9 cellular contexts compared by ENCODE assay signal in genomic region chr17:75822119-75822799, GRCh38. TPM values are rescaled to one million over a fixed set of nuclear protein-coding genes. Genes with fewer than 3 reads are reported as not detected.
DNase-seq lines count a peak whose midpoint lies in the region; ATAC-seq, FAIRE-seq and TF ChIP-seq lines count a peak whose summit lies in the region.
"Had no signal": no experiment of that assay in that cellular context is flagged by ENCODE, and none has a peak within 500 bp of the region (broad histone marks: within the 10 kb centered on the region; RNA-seq: fewer than 3 reads in every experiment).

No MANE protein-coding gene starts in this region.

- no peaks in the 10 kb centered on the region for H3K27me3 Mint-ChIP-seq in WTC11 (ENCODE audit: low read depth)
- H3K27me3 Mint-ChIP-seq: activated B cell treated with CpG ODN at 0.5 μM for 24 hours had no signal

- H3K27ac ChIP-seq in gastroesophageal sphincter = peak overlapping the region in 3 of 4 donors; percentile 2 to 52 (median 31)
- H3K27ac ChIP-seq in uterus = peak overlapping the region; percentile 29 to 35

- peaks cover 4% of the 10 kb centered on the region; the same call in 1 of the 2 replicates for H3K4me1 Mint-ChIP-seq in WTC11

- H3K9me3 Mint-ChIP-seq in WTC11 = no peaks in the 10 kb centered on the region
- H3K9me3 Mint-ChIP-seq: activated B cell treated with CpG ODN at 0.5 μM for 24 hours had no signal

- no peak for TF ChIP-seq EP300 in gastroesophageal sphincter (IDR thresholded peaks at IDR 0.05)

- no peaks in the 10 kb centered on the region for H3K27me3 ChIP-seq in gastroesophageal sphincter
- H3K27me3 ChIP-seq in uterus = no peaks in the 10 kb centered on the region

- 74% methylated on average over 4 of the region's 18 CpGs; no CpG with 5 or more reads in 1 of the 2 donors for WGBS in gastroesophageal sphincter (ENCODE audit: low coverage in 1 of 2), 2 donors

- H3K9me3 ChIP-seq in gastroesophageal sphincter (no peaks in the 10 kb centered on the region), uterus (no peaks in the 10 kb centered on the region)

- no peak for TF ChIP-seq CTCF in WTC11 (IDR thresholded peaks at IDR 0.05)
- TF ChIP-seq CTCF in gastroesophageal sphincter (IDR thresholded peaks at IDR 0.05) = no peak
- TF ChIP-seq CTCF in uterus (IDR thresholded peaks at IDR 0.05) = no peak

- H3K27ac Mint-ChIP-seq in WTC11 = peak overlapping the region; percentile 57; the same call in 1 of the 2 replicates
- H3K27ac Mint-ChIP-seq: activated B cell treated with CpG ODN at 0.5 μM for 24 hours had no signal

- TF ChIP-seq POLR2A in gastroesophageal sphincter (IDR thresholded peaks at IDR 0.05) (no peak), uterus (IDR thresholded peaks at IDR 0.05) (no peak), H54 (IDR thresholded peaks at IDR 0.05; ENCODE audit: low read depth, low read length) (no peak)

- H3K4me3 Mint-ChIP-seq in WTC11 = no peak overlapping the region
- H3K4me3 Mint-ChIP-seq: activated B cell treated with CpG ODN at 0.5 μM for 24 hours had no signal

- DNase-seq in stimulated activated CD4-positive, alpha-beta T cell treated with anti-CD3 and anti-CD28 coated beads, Interleukin-15, amount 100 ng/mL, for 24 hours = peak; percentile 51
- DNase-seq in stimulated activated CD4-positive, alpha-beta T cell treated with anti-CD3 and anti-CD28 coated beads, Interleukin-2, amount 100 ng/mL, for 48 hours = no peak
- DNase-seq in WTC11 (ENCODE audit: low spot score) (no peak), uterus (peak; percentile 47 to 57), head of caudate nucleus (no peak), H54 (ENCODE audit: insufficient read length, low spot score) (no peak)
- DNase-seq: activated B cell treated with CpG ODN at 0.5 μM for 24 hours had no signal

- no peak for ATAC-seq in WTC11
- ATAC-seq in gastroesophageal sphincter = no peak
- no peak for ATAC-seq in HG03342 (IDR thresholded peaks at IDR 0.05; ENCODE audit: unreplicated experiment)

- no peak for FAIRE-seq in H54 (lab: Jason Lieb, UNC)

- peaks cover 38% of the 10 kb centered on the region for H3K36me3 Mint-ChIP-seq in WTC11

- POLR2A ChIA-PET in WTC11 (lab: Charles Lee) = no interaction called here

- intact Hi-C loops in uterus (cut with DNase I; ENCODE audit: low total_unique reads) = no loop called here
- intact Hi-C loops in head of caudate nucleus (cut with DNase I) = no loop called here

- CTCF ChIA-PET in WTC11 (lab: Charles Lee) = interaction anchor here (1.1 to 1.4 kb wide), 3 partner anchors 8 to 72 kb away, joined by 3 to 6 read pairs (median 6); partner anchors contain the start of gene WBP2

- H3K36me3 ChIP-seq in gastroesophageal sphincter (peaks cover 0 to 93% of the 10 kb centered on the region in 2 donors), uterus (no peaks in the 10 kb centered on the region)

- H3K4me3 ChIP-seq in gastroesophageal sphincter (no peak overlapping the region), uterus (no peak overlapping the region)

- H3K4me1 ChIP-seq in gastroesophageal sphincter (peaks cover 0 to 34% (median 6%) of the 10 kb centered on the region in 3 donors), uterus (peaks cover 0 to 5% of the 10 kb centered on the region in 2 donors)

TF ChIP-seq in WTC11, 78 proteins besides CTCF, POLR2A, EP300 and RAD21:
- TF ChIP-seq FOXJ3 (CRISPR knock-in tag; IDR thresholded peaks at IDR 0.05; ENCODE audit: borderline replicate concordance) (no peak), ZNF671 (CRISPR knock-in tag; IDR thresholded peaks at IDR 0.05) (no peak), TEAD4 (CRISPR knock-in tag; IDR thresholded peaks at IDR 0.05) (no peak), SMAD4 (CRISPR knock-in tag; IDR thresholded peaks at IDR 0.05) (no peak), ZNF263 (CRISPR knock-in tag; IDR thresholded peaks at IDR 0.05; ENCODE audit: low read depth) (no peak), MYBL2 (CRISPR knock-in tag; IDR thresholded peaks at IDR 0.05) (no peak), ELF4 (CRISPR knock-in tag; IDR thresholded peaks at IDR 0.05; ENCODE audit: low read depth) (no peak), MXD4 (CRISPR knock-in tag; IDR thresholded peaks at IDR 0.05; ENCODE audit: borderline replicate concordance) (no peak), ZNF232 (CRISPR knock-in tag; IDR thresholded peaks at IDR 0.05) (no peak), IRF2 (CRISPR knock-in tag; IDR thresholded peaks at IDR 0.05; ENCODE audit: borderline replicate concordance, low read depth) (no peak), SMAD3 (CRISPR knock-in tag; IDR thresholded peaks at IDR 0.05; ENCODE audit: borderline replicate concordance) (no peak), NFYB (CRISPR knock-in tag; conservative IDR thresholded peaks at IDR 0.05; ENCODE audit: low read depth) (no peak)
- TF ChIP-seq, protein P1, sequence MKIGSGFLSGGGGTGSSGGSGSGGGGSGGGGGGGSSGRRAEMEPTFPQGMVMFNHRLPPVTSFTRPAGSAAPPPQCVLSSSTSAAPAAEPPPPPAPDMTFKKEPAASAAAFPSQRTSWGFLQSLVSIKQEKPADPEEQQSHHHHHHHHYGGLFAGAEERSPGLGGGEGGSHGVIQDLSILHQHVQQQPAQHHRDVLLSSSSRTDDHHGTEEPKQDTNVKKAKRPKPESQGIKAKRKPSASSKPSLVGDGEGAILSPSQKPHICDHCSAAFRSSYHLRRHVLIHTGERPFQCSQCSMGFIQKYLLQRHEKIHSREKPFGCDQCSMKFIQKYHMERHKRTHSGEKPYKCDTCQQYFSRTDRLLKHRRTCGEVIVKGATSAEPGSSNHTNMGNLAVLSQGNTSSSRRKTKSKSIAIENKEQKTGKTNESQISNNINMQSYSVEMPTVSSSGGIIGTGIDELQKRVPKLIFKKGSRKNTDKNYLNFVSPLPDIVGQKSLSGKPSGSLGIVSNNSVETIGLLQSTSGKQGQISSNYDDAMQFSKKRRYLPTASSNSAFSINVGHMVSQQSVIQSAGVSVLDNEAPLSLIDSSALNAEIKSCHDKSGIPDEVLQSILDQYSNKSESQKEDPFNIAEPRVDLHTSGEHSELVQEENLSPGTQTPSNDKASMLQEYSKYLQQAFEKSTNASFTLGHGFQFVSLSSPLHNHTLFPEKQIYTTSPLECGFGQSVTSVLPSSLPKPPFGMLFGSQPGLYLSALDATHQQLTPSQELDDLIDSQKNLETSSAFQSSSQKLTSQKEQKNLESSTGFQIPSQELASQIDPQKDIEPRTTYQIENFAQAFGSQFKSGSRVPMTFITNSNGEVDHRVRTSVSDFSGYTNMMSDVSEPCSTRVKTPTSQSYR (CRISPR knock-in tag; IDR thresholded peaks at IDR 0.05) = no peak
- TF ChIP-seq, protein P2, sequence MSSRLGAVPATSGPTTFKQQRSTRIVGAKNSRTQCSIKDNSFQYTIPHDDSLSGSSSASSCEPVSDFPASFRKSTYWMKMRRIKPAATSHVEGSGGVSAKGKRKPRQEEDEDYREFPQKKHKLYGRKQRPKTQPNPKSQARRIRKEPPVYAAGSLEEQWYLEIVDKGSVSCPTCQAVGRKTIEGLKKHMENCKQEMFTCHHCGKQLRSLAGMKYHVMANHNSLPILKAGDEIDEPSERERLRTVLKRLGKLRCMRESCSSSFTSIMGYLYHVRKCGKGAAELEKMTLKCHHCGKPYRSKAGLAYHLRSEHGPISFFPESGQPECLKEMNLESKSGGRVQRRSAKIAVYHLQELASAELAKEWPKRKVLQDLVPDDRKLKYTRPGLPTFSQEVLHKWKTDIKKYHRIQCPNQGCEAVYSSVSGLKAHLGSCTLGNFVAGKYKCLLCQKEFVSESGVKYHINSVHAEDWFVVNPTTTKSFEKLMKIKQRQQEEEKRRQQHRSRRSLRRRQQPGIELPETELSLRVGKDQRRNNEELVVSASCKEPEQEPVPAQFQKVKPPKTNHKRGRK (CRISPR knock-in tag; IDR thresholded peaks at IDR 0.05; ENCODE audit: borderline replicate concordance) = no peak
- TF ChIP-seq, protein P3, sequence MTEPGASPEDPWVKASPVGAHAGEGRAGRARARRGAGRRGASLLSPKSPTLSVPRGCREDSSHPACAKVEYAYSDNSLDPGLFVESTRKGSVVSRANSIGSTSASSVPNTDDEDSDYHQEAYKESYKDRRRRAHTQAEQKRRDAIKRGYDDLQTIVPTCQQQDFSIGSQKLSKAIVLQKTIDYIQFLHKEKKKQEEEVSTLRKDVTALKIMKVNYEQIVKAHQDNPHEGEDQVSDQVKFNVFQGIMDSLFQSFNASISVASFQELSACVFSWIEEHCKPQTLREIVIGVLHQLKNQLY (CRISPR knock-in tag; IDR thresholded peaks at IDR 0.05) = no peak
- TF ChIP-seq, protein P4, sequence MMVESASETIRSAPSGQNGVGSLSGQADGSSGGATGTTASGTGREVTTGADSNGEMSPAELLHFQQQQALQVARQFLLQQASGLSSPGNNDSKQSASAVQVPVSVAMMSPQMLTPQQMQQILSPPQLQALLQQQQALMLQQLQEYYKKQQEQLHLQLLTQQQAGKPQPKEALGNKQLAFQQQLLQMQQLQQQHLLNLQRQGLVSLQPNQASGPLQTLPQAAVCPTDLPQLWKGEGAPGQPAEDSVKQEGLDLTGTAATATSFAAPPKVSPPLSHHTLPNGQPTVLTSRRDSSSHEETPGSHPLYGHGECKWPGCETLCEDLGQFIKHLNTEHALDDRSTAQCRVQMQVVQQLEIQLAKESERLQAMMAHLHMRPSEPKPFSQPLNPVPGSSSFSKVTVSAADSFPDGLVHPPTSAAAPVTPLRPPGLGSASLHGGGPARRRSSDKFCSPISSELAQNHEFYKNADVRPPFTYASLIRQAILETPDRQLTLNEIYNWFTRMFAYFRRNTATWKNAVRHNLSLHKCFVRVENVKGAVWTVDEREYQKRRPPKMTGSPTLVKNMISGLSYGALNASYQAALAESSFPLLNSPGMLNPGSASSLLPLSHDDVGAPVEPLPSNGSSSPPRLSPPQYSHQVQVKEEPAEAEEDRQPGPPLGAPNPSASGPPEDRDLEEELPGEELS (CRISPR knock-in tag; IDR thresholded peaks at IDR 0.05) = no peak
TF ChIP-seq in WTC11: peak in this region for 0.

RNA-seq across cellular contexts. Expression of gene UNC13D, which starts 21.9 kb away (rescaled TPM):
- total RNA-seq in WTC11 (2021) (12.1 to 13.8 TPM (median 13.1 TPM) in 3 replicates), gastroesophageal sphincter (10 to 100 TPM in 1 of 4 donors, 1 to 10 TPM in 3; 2.6 to 10.8 (median 5.6) TPM), uterus (10 to 100 TPM in 2 of 4 donors, 1 to 10 TPM in 2; 1.2 to 32.7 (median 11.8) TPM)

RNA-seq across cellular contexts. Expression of gene WBP2, which starts 32.9 kb away (rescaled TPM):
- total RNA-seq in WTC11 (2021) (64.3 to 69.4 TPM (median 68.8 TPM) in 3 replicates), gastroesophageal sphincter (10 to 100 TPM; 50.0 to 83.9 (median 57.6) TPM), uterus (100 to 1,000 TPM in 1 of 4 donors, 10 to 100 TPM in 3; 19.7 to 115 (median 34.5) TPM)

RNA-seq across cellular contexts. Expression of gene UNK, which starts 37.7 kb away (rescaled TPM):
- total RNA-seq in WTC11 (2021) (35.0 to 37.8 TPM (median 35.4 TPM) in 3 replicates), gastroesophageal sphincter (10 to 100 TPM in 3 of 4 donors, 1 to 10 TPM in 1; 9.8 to 41.6 (median 21.0) TPM), uterus (10 to 100 TPM in 3 of 4 donors, 1 to 10 TPM in 1; 6.9 to 69.7 (median 45.5) TPM)

RNA-seq across cellular contexts. Expression of gene TRIM47, which starts 56.1 kb away (rescaled TPM):
- 4.4 to 10.0 TPM (median 6.8 TPM) in 3 replicates for total RNA-seq in WTC11 (2021)
- total RNA-seq in gastroesophageal sphincter = 100 to 1,000 TPM in 1 of 4 donors, 10 to 100 TPM in 3; 21.0 to 146 (median 40.8) TPM
- total RNA-seq in uterus = 10 to 100 TPM in 3 of 4 donors, 1 to 10 TPM in 1; 6.8 to 70.1 (median 19.0) TPM

RNA-seq across cellular contexts. Expression of gene GALK1, which starts 57.3 kb away (rescaled TPM):
- total RNA-seq in WTC11 (2021) (42.2 to 49.9 TPM (median 49.4 TPM) in 3 replicates), gastroesophageal sphincter (10 to 100 TPM; 13.7 to 23.2 (median 20.4) TPM), uterus (10 to 100 TPM in 3 of 4 donors, not detected in 1; 19.4 to 37.1 (median 35.6) TPM)

Comparison
In these comparisons a context has a peak if more than half of its experiments do, and no peak if none do; other contexts are left out.
1. DNase-seq: peak in stimulated activated CD4-positive, alpha-beta T cell treated with anti-CD3 and anti-CD28 coated beads, Interleukin-15, amount 100 ng/mL, for 24 hours (single experiment) and uterus (2 of 2); none in stimulated activated CD4-positive, alpha-beta T cell treated with anti-CD3 and anti-CD28 coated beads, Interleukin-2, amount 100 ng/mL, for 48 hours (0 of 2), WTC11 (single experiment), head of caudate nucleus (0 of 42) and H54 (single experiment).